ENCODE assay signal across 8 cellular contexts in the genomic region with DNA sequence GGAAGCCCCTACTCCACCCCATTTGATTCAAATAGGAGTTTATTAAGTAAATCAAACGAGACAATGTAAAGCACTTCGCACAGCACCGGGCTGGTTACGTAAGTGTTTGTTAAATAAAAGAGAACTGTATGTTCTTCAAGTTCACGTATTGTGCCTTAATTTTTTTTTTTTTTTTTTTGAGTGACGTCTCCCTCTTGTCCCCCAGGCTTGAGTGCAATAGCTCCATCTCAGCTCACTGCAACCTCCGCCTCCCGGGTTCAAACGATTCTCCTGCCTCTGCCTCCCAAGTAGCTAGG. TPM values are rescaled to one million over a fixed set of nuclear protein-coding genes. Genes with fewer than 3 reads are reported as not detected.
A peak's percentile ranks its signal among the peaks of the same experiment; 100 is the strongest.
DNase-seq lines count a peak whose midpoint lies in the region; ATAC-seq, FAIRE-seq and TF ChIP-seq lines count a peak whose summit lies in the region.

No MANE protein-coding gene starts in this region.

- H3K36me3 ChIP-seq in cardiac muscle cell (no peaks in the 10 kb centered on the region), mucosa of rectum (ENCODE audit: control insufficient read depth in 2 of 2, insufficient read depth in 2 of 2, low read length in 2 of 2) (no peaks in the 10 kb centered on the region), urinary bladder (ENCODE audit: insufficient read depth) (no peaks in the 10 kb centered on the region)

- no peak for TF ChIP-seq POLR2A in H54 (IDR thresholded peaks at IDR 0.05; ENCODE audit: low read depth, low read length)

- H3K27me3 ChIP-seq in cardiac muscle cell (no peaks in the 10 kb centered on the region), mucosa of rectum (ENCODE audit: control insufficient read depth in 2 of 2, insufficient read depth in 2 of 2, low read length in 2 of 2) (peaks cover 22 to 64% of the 10 kb centered on the region in 2 donors)

- DNase-seq in cardiac muscle cell (ENCODE audit: low read depth in 1 of 2, low spot score in 1 of 2) (no peak), Right ventricle myocardium inferior (ENCODE audit: missing footprints) (no peak), caudate nucleus (lab: John Stamatoyannopoulos, UW) (no peak), H54 (ENCODE audit: insufficient read length, low spot score) (no peak), 8988T (no peak), nucleus accumbens (lab: John Stamatoyannopoulos, UW) (no peak)

- peak overlapping the region; percentile 100 for H3K27ac ChIP-seq in cardiac muscle cell
- peak overlapping the region; percentile 93 for H3K27ac ChIP-seq in caudate nucleus (ENCODE audit: low read depth, low read length)
- H3K27ac ChIP-seq in mucosa of rectum (ENCODE audit: low read depth in 2 of 2, low read length in 2 of 2): peak overlapping the region; percentile 88 to 89
- H3K27ac ChIP-seq in urinary bladder (ENCODE audit: low read depth): peak overlapping the region; percentile 94

- 51% methylated on average over 9 of the region's 9 CpGs for WGBS in urinary bladder

- peak overlapping the region; percentile 74 to 75 for H3K9ac ChIP-seq in mucosa of rectum (ENCODE audit: low read depth in 1 of 2, low read length in 2 of 2)

- FAIRE-seq in H54 (lab: Jason Lieb, UNC): no peak

- H3K9me3 ChIP-seq in cardiac muscle cell (ENCODE audit: low read depth) (no peaks in the 10 kb centered on the region), mucosa of rectum (ENCODE audit: control insufficient read depth in 2 of 2, low read length in 2 of 2) (no peaks in the 10 kb centered on the region)

- H3K4me3 ChIP-seq in cardiac muscle cell: no peak overlapping the region
- H3K4me3 ChIP-seq in mucosa of rectum (ENCODE audit: low read length in 2 of 2): peak overlapping the region in 1 of 2 donors; percentile 66
- peak overlapping the region; percentile 64 for H3K4me3 ChIP-seq in urinary bladder (ENCODE audit: low read depth, low read length)

- H3K4me1 ChIP-seq in cardiac muscle cell (ENCODE audit: low read depth) (peaks cover 20% of the 10 kb centered on the region), mucosa of rectum (ENCODE audit: control insufficient read depth in 2 of 2, insufficient read depth in 2 of 2, low read length in 2 of 2) (peaks cover 5% of the 10 kb centered on the region in 2 donors), urinary bladder (ENCODE audit: insufficient read depth) (no peaks in the 10 kb centered on the region)

- TF ChIP-seq CTCF in cardiac muscle cell (IDR thresholded peaks at IDR 0.05; ENCODE audit: low read depth, low read length): no peak

- ATAC-seq in Right ventricle myocardium inferior: no peak

- intact Hi-C loops in Right ventricle myocardium inferior (cut with DNase I): loop anchor here (2.0 to 5.0 kb wide), 2 partner anchors 72 to 128 kb away; no protein-coding TSS in a partner anchor

RNA-seq across cellular contexts. Expression of a gene that starts 1.3 kb away (rescaled TPM):
- total RNA-seq in cardiac muscle cell (55.0 and 69.1 TPM in 2 replicates), Right ventricle myocardium inferior (42.6 TPM), urinary bladder (136 TPM)
- polyA plus RNA-seq in cardiac muscle cell (54.8 and 80.6 TPM in 2 replicates), urinary bladder (155 TPM)
